20 cellular contexts compared by ENCODE assay signal in the genomic region with DNA sequence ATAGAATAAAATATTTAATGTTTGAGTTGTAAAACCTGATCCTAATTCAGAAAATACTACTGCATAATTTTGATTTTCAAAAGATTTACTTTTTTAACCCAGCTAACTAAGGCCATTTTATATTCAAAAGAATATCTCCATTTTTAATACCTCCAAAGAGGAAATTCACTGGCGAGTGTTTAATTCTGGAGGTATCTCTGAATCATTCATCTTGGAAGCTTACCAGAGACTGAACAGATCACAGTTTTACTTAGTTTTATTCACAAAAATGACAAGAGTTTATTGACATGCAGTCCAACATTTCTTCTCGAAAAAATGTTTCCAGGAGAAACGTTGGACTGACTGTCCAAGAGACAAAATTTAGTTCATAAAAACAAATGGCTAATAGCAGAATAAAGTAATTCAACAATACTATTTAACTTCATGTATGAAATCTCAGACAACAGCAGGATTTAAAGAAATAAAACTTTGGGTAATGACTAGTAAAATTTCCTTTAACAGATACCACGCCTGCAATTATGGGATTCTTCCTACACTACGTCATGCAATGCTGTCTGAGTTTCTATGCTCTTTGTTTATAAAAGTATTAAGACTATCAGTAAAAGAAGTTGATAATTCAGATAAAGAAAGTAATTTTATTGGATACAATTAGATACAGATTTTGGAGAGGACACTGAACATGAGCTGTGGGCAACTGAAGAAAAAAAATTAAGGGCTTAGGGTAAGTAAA.
"Had no signal": no experiment of that assay in that cellular context is flagged by ENCODE, and none has a peak within 500 bp of the region (broad histone marks: within the 10 kb centered on the region; RNA-seq: fewer than 3 reads in every experiment).

No MANE protein-coding gene starts in this region.

- H3K9me3 ChIP-seq: breast epithelium, psoas muscle, thyroid gland had no signal

- ATAC-seq: activated CD8-positive, alpha-beta memory T cell treated with anti-CD3 and anti-CD28 coated beads, Interleukin-2, amount 10 ng/mL, durations not matched to agents 7 days and 5 days; left cardiac atrium; naive thymus-derived CD8-positive, alpha-beta T cell; psoas muscle; right cardiac atrium; stimulated activated effector memory CD8-positive, alpha-beta T cell treated with anti-CD3 and anti-CD28 coated beads, Interleukin-12 subunit alpha, Interleukin-12 subunit beta, amount 100 ng/mL, for 72 hours; WTC11 had no signal

- H3K4me3 ChIP-seq: breast epithelium, psoas muscle, skin epidermis, thyroid gland had no signal

- H3K4me1 ChIP-seq: breast epithelium, psoas muscle, thyroid gland had no signal

- H3K27me3 ChIP-seq: breast epithelium, thyroid gland had no signal

- DNase-seq: activated CD4-positive, alpha-beta memory T cell treated with anti-CD3 and anti-CD28 coated beads for 36 hours; activated CD4-positive, alpha-beta T cell treated with anti-CD3 and anti-CD28 coated beads for 4 hours; activated CD8-positive, alpha-beta memory T cell treated with anti-CD3 and anti-CD28 coated beads, Interleukin-2, amount 10 ng/mL, durations not matched to agents 7 days and 5 days; activated naive CD4-positive, alpha-beta T cell treated with Interleukin-2 at 50 U/mL for 16 hours; activated naive CD8-positive, alpha-beta T cell treated with anti-CD3 and anti-CD28 coated beads, Interleukin-2, amount 10 ng/mL, durations not matched to agents 7 days and 5 days; cerebellar nuclear complex; cortex of kidney; erythroblast; left cardiac atrium; naive thymus-derived CD8-positive, alpha-beta T cell; psoas muscle; right cardiac atrium; stimulated activated CD4-positive, alpha-beta T cell treated with anti-CD3 and anti-CD28 coated beads, Interleukin-4, amount 100 ng/mL, for 24 hours; SW 1271; T-helper 2 cell; thyroid gland had no signal

- H3K27ac ChIP-seq: breast epithelium, psoas muscle, skin epidermis, thyroid gland had no signal

- H3K36me3 ChIP-seq: breast epithelium, thyroid gland had no signal
